ENCODE assay signal across 39 cellular contexts in genomic region chr22:35183917-35184316, GRCh38.
"Had no signal": no experiment of that assay in that cellular context is flagged by ENCODE, and none has a peak within 500 bp of the region (broad histone marks: within the 10 kb centered on the region; RNA-seq: fewer than 3 reads in every experiment).

No MANE protein-coding gene starts in this region.

- H3K4me1 Mint-ChIP-seq: activated naive CD4-positive, alpha-beta T cell treated with anti-CD3 and anti-CD28 coated beads, Interleukin-2, amount 10 ng/mL, durations not matched to agents 7 days and 5 days; activated naive CD4-positive, alpha-beta T cell treated with anti-CD3 and anti-CD28 coated beads, Interleukin-2, amount 50 U/mL, for 24 hours; activated naive CD8-positive, alpha-beta T cell treated with anti-CD3 and anti-CD28 coated beads for 36 hours; activated naive CD8-positive, alpha-beta T cell treated with anti-CD3 and anti-CD28 coated beads, Interleukin-2, amount 10 ng/mL, durations not matched to agents 7 days and 5 days; activated naive CD8-positive, alpha-beta T cell treated with anti-CD3 and anti-CD28 coated beads, Interleukin-2, amount 50 U/mL, for 24 hours; activated T-helper 17 cell treated with anti-CD3 and anti-CD28 coated beads, Interleukin-2, amount 50 U/mL, for 72 hours; brain; central memory CD8-positive, alpha-beta T cell had no signal

- H3K27me3 ChIP-seq: adrenal gland, ascending aorta, body of pancreas, brain microvascular endothelial cell, breast epithelium, cardiac muscle cell had no signal

- H3K4me3 Mint-ChIP-seq: activated naive CD4-positive, alpha-beta T cell treated with anti-CD3 and anti-CD28 coated beads for 36 hours; activated naive CD4-positive, alpha-beta T cell treated with anti-CD3 and anti-CD28 coated beads, Interleukin-2, amount 10 ng/mL, durations not matched to agents 7 days and 5 days; activated naive CD4-positive, alpha-beta T cell treated with anti-CD3 and anti-CD28 coated beads, Interleukin-2, amount 50 U/mL, for 24 hours; activated naive CD8-positive, alpha-beta T cell; activated naive CD8-positive, alpha-beta T cell treated with anti-CD3 and anti-CD28 coated beads for 36 hours; activated naive CD8-positive, alpha-beta T cell treated with anti-CD3 and anti-CD28 coated beads, Interleukin-2, amount 10 ng/mL, durations not matched to agents 7 days and 5 days; activated naive CD8-positive, alpha-beta T cell treated with anti-CD3 and anti-CD28 coated beads, Interleukin-2, amount 50 U/mL, for 24 hours; activated T-cell treated with anti-CD3 and anti-CD28 coated beads, Interleukin-2, amount 50 U/mL, for 24 hours; activated T-cell treated with anti-CD3 and anti-CD28 coated beads, Interleukin-2, amount 50 U/mL, for 4 hours; activated T-cell treated with anti-CD3 and anti-CD28 coated beads, Interleukin-2, amount 50 U/mL, for 72 hours; activated T-helper 1 cell treated with anti-CD3 and anti-CD28 coated beads, Interleukin-12 subunit alpha, Interleukin-12 subunit beta, Interleukin-2, Interleukin-4 antibody, amounts not matched to agents 30 ng/mL and 10 ng/mL and 1 ng/mL, durations not matched to agents 14 hours and 24 hours and 36 hours; activated T-helper 17 cell treated with anti-CD3 and anti-CD28 coated beads, Interleukin-2, amount 50 U/mL, for 72 hours; brain; central memory CD8-positive, alpha-beta T cell had no signal

- DNase-seq: activated effector memory CD4-positive, alpha-beta T cell treated with anti-CD3 and anti-CD28 coated beads, Interleukin-2, amount 50 U/mL, for 16 hours; activated effector memory CD4-positive, alpha-beta T cell treated with Interleukin-2 at 50 U/mL for 16 hours; activated gamma-delta T cell; activated gamma-delta T cell treated with Interleukin-2 at 50 U/mL for 16 hours; activated naive CD4-positive, alpha-beta T cell; activated naive CD4-positive, alpha-beta T cell treated with anti-CD3 and anti-CD28 coated beads for 36 hours; activated naive CD4-positive, alpha-beta T cell treated with anti-CD3 and anti-CD28 coated beads, Interleukin-2, amount 10 ng/mL, durations not matched to agents 7 days and 5 days; activated naive CD4-positive, alpha-beta T cell treated with anti-CD3 and anti-CD28 coated beads, Interleukin-2, amount 50 U/mL, for 16 hours; activated naive CD4-positive, alpha-beta T cell treated with Interleukin-2 at 50 U/mL for 16 hours; activated naive CD8-positive, alpha-beta T cell treated with anti-CD3 and anti-CD28 coated beads for 36 hours; activated naive CD8-positive, alpha-beta T cell treated with anti-CD3 and anti-CD28 coated beads, Interleukin-2, amount 10 ng/mL, durations not matched to agents 7 days and 5 days; activated naive CD8-positive, alpha-beta T cell treated with anti-CD3 and anti-CD28 coated beads, Interleukin-2, amount 50 U/mL, for 24 hours; activated T-cell treated with anti-CD3 and anti-CD28 coated beads, Interleukin-2, amount 50 U/mL, for 24 hours; activated T-cell treated with anti-CD3 and anti-CD28 coated beads, Interleukin-2, amount 50 U/mL, for 4 hours; activated T-cell treated with anti-CD3 and anti-CD28 coated beads, Interleukin-2, amount 50 U/mL, for 48 hours; activated T-cell treated with anti-CD3 and anti-CD28 coated beads, Interleukin-2, amount 50 U/mL, for 72 hours; adrenal gland; amniotic stem cell; amygdala; anterior cingulate cortex; aorta; body of pancreas; brain microvascular endothelial cell; caudate nucleus; central memory CD4-positive, alpha-beta T cell; cerebellar nuclear complex had no signal

- H3K4me1 ChIP-seq: adrenal gland, ascending aorta, body of pancreas, breast epithelium had no signal

- H3K9me3 Mint-ChIP-seq: activated naive CD4-positive, alpha-beta T cell treated with anti-CD3 and anti-CD28 coated beads, Interleukin-2, amount 10 ng/mL, durations not matched to agents 7 days and 5 days; activated naive CD8-positive, alpha-beta T cell treated with anti-CD3 and anti-CD28 coated beads, Interleukin-2, amount 10 ng/mL, durations not matched to agents 7 days and 5 days; central memory CD8-positive, alpha-beta T cell had no signal

- H3K27ac ChIP-seq: adrenal gland, ascending aorta, body of pancreas, brain microvascular endothelial cell, breast epithelium, cardiac muscle cell had no signal

- H3K27me3 Mint-ChIP-seq: activated naive CD4-positive, alpha-beta T cell treated with anti-CD3 and anti-CD28 coated beads, Interleukin-2, amount 10 ng/mL, durations not matched to agents 7 days and 5 days had no signal

- H3K36me3 Mint-ChIP-seq: activated naive CD4-positive, alpha-beta T cell treated with anti-CD3 and anti-CD28 coated beads, Interleukin-2, amount 10 ng/mL, durations not matched to agents 7 days and 5 days; activated naive CD4-positive, alpha-beta T cell treated with anti-CD3 and anti-CD28 coated beads, Interleukin-2, amount 50 U/mL, for 24 hours; activated naive CD4-positive, alpha-beta T cell treated with anti-CD3 and anti-CD28 coated beads, Interleukin-2, amount 50 U/mL, for 72 hours; activated naive CD8-positive, alpha-beta T cell; activated naive CD8-positive, alpha-beta T cell treated with anti-CD3 and anti-CD28 coated beads for 36 hours; activated naive CD8-positive, alpha-beta T cell treated with anti-CD3 and anti-CD28 coated beads, Interleukin-2, amount 10 ng/mL, durations not matched to agents 7 days and 5 days; brain had no signal

- H3K9me3 ChIP-seq: adrenal gland, ascending aorta had no signal

- H3K27ac Mint-ChIP-seq: activated naive CD4-positive, alpha-beta T cell treated with anti-CD3 and anti-CD28 coated beads for 36 hours; activated naive CD4-positive, alpha-beta T cell treated with anti-CD3 and anti-CD28 coated beads, Interleukin-2, amount 10 ng/mL, durations not matched to agents 7 days and 5 days; activated naive CD4-positive, alpha-beta T cell treated with anti-CD3 and anti-CD28 coated beads, Interleukin-2, amount 50 U/mL, for 24 hours; activated naive CD4-positive, alpha-beta T cell treated with anti-CD3 and anti-CD28 coated beads, Interleukin-2, amount 50 U/mL, for 72 hours; activated naive CD8-positive, alpha-beta T cell; activated naive CD8-positive, alpha-beta T cell treated with anti-CD3 and anti-CD28 coated beads for 36 hours; activated naive CD8-positive, alpha-beta T cell treated with anti-CD3 and anti-CD28 coated beads, Interleukin-2, amount 10 ng/mL, durations not matched to agents 7 days and 5 days; activated naive CD8-positive, alpha-beta T cell treated with anti-CD3 and anti-CD28 coated beads, Interleukin-2, amount 50 U/mL, for 24 hours; activated T-cell treated with anti-CD3 and anti-CD28 coated beads, Interleukin-2, amount 50 U/mL, for 24 hours; activated T-cell treated with anti-CD3 and anti-CD28 coated beads, Interleukin-2, amount 50 U/mL, for 72 hours; activated T-helper 1 cell treated with anti-CD3 and anti-CD28 coated beads, Interleukin-12 subunit alpha, Interleukin-12 subunit beta, Interleukin-2, Interleukin-4 antibody, amounts not matched to agents 30 ng/mL and 10 ng/mL and 1 ng/mL, durations not matched to agents 14 hours and 24 hours and 36 hours; activated T-helper 17 cell treated with anti-CD3 and anti-CD28 coated beads, Interleukin-2, amount 50 U/mL, for 72 hours; activated T-helper 2 cell treated with anti-CD3 and anti-CD28 coated beads, Interferon-gamma antibody, Interleukin-2, Interleukin-4, amounts not matched to agents 10 μg/mL and 5 μg/mL and 100 μg/mL, durations not matched to agents 14 hours and 24 hours and 36 hours; brain had no signal

- FAIRE-seq: astrocyte, bronchial epithelial cell had no signal

- H3K4me3 ChIP-seq: adrenal gland, ascending aorta, body of pancreas, breast epithelium, cardiac muscle cell had no signal

- ATAC-seq: activated naive CD4-positive, alpha-beta T cell treated with anti-CD3 and anti-CD28 coated beads, Interleukin-2, amount 50 U/mL, for 72 hours; activated naive CD8-positive, alpha-beta T cell treated with anti-CD3 and anti-CD28 coated beads, Interleukin-2, amount 50 U/mL, for 24 hours; activated T-cell treated with anti-CD3 and anti-CD28 coated beads, Interleukin-2, amount 50 U/mL, for 4 hours; activated T-cell treated with anti-CD3 and anti-CD28 coated beads, Interleukin-2, amount 50 U/mL, for 72 hours; activated T-helper 17 cell treated with anti-CD3 and anti-CD28 coated beads, Interleukin-2, amount 50 U/mL, for 72 hours; body of pancreas had no signal

- H3K36me3 ChIP-seq: adrenal gland, ascending aorta, brain microvascular endothelial cell, breast epithelium, cardiac muscle cell had no signal
